ENCODE assay signal across 8 cellular contexts in genomic region chr11:63536669-63537292, GRCh38. TPM values are rescaled to one million over a fixed set of nuclear protein-coding genes. Genes with fewer than 3 reads are reported as not detected.
DNase-seq lines count a peak whose midpoint lies in the region; ATAC-seq and TF ChIP-seq lines count a peak whose summit lies in the region.

Gene PLAAT4, plus strand, starts transcription at chr11:63536808. Its CDS starts 61 bp downstream, at chr11:63536869.

- H3K27ac Mint-ChIP-seq in brain = peak within 1 kb of the TSS; percentile 71 to 98 (median 95)
- H3K27ac Mint-ChIP-seq in GM23338 = no peak within 1 kb of the TSS

- ATAC-seq in GM21447 (IDR thresholded peaks at IDR 0.05; ENCODE audit: unreplicated experiment) = no peak
- no peak; the same call in 2 of the 3 replicates for ATAC-seq in GM23338

- peaks cover 26% of the 10 kb centered on the region for H3K27me3 ChIP-seq in OCI-LY3 (ENCODE audit: low read depth, low read length)
- H3K27me3 ChIP-seq in skeletal muscle tissue (ENCODE audit: control insufficient read depth in 3 of 3, insufficient read depth in 3 of 3, low read length in 3 of 3) = no peaks in the 10 kb centered on the region
- H3K27me3 ChIP-seq in GM23338 (ENCODE audit: insufficient read depth) = no peaks in the 10 kb centered on the region

- peak within 1 kb of the TSS; percentile 49 for H3K4me3 ChIP-seq in OCI-LY3 (ENCODE audit: low read length)
- peak within 1 kb of the TSS; percentile 71 to 82 (median 78) for H3K4me3 ChIP-seq in skeletal muscle tissue (ENCODE audit: low read length in 3 of 3)
- H3K4me3 ChIP-seq in GM23338 = no peak within 1 kb of the TSS

- H3K4me3 Mint-ChIP-seq in brain = peak within 1 kb of the TSS in 4 of 5 experiments; percentile 51 to 82 (median 72)
- no peak within 1 kb of the TSS for H3K4me3 Mint-ChIP-seq in GM23338

- peak within 1 kb of the TSS; percentile 12; the same call in 1 of the 2 replicates for H3K9ac ChIP-seq in OCI-LY3 (ENCODE audit: low read length)
- peak within 1 kb of the TSS; percentile 69 to 81 (median 80) for H3K9ac ChIP-seq in skeletal muscle tissue (ENCODE audit: low read depth in 1 of 3, low read length in 3 of 3)

- H3K79me2 ChIP-seq in OCI-LY3 (ENCODE audit: low read length) = no peaks in the 10 kb centered on the region
- no peaks in the 10 kb centered on the region for H3K79me2 ChIP-seq in GM23338 (replicated peaks; ENCODE audit: insufficient read depth)

- peaks cover 41% of the 10 kb centered on the region for H3K4me1 Mint-ChIP-seq in brain
- H3K4me1 Mint-ChIP-seq in GM23338 = peaks cover 26% of the 10 kb centered on the region

- no peak for TF ChIP-seq CTCF in OCI-LY3 (IDR thresholded peaks at IDR 0.05; ENCODE audit: low read depth, low read length)
- TF ChIP-seq CTCF in brain (conservative IDR thresholded peaks at IDR 0.05) = no peak
- no peak for TF ChIP-seq CTCF in GM23338 (conservative IDR thresholded peaks at IDR 0.05; ENCODE audit: low read depth in 2 of 2)

- H3K4me2 ChIP-seq in OCI-LY3 (ENCODE audit: low read length) = peak within 1 kb of the TSS; percentile 77
- H3K4me2 ChIP-seq in GM23338 = no peak within 1 kb of the TSS

- H3K36me3 Mint-ChIP-seq in brain (no peaks in the 10 kb centered on the region), GM23338 (ENCODE audit: low read depth) (no peaks in the 10 kb centered on the region; the same call in 1 of the 3 replicates)

- H3K9me3 Mint-ChIP-seq in brain (peaks cover 0 to 6% (median 0%) of the 10 kb centered on the region in 5 experiments), GM23338 (0 out of 3 replicates have a peak, but pooled peaks cover 4% of the 10 kb centered on the region)

- peak; percentile 16 for DNase-seq in stimulated activated CD4-positive, alpha-beta T cell treated with anti-CD3 and anti-CD28 coated beads, Interleukin-4, amount 100 ng/mL, for 1 hour
- no peak for DNase-seq in stimulated activated CD4-positive, alpha-beta T cell treated with anti-CD3 and anti-CD28 coated beads, Interleukin-1b, Interleukin-23, amount 100 ng/mL, for 48 hours
- peak; percentile 72 for DNase-seq in inferior parietal cortex (ENCODE audit: extremely low spot score)
- DNase-seq in GM23338 (ENCODE audit: low spot score) = no peak

- H3K9me3 ChIP-seq in OCI-LY3 (ENCODE audit: insufficient read depth, low read length) (no peaks in the 10 kb centered on the region), skeletal muscle tissue (ENCODE audit: control insufficient read depth in 3 of 3, low read length in 3 of 3) (no peaks in the 10 kb centered on the region)

- H3K4me1 ChIP-seq in OCI-LY3 (ENCODE audit: low read length) (peaks cover 18% of the 10 kb centered on the region), skeletal muscle tissue (ENCODE audit: control insufficient read depth in 3 of 3, insufficient read depth in 3 of 3, low read length in 3 of 3) (peaks cover 18 to 28% (median 24%) of the 10 kb centered on the region in 3 donors), GM23338 (ENCODE audit: insufficient read depth) (peaks cover 14% of the 10 kb centered on the region)

- H2AFZ ChIP-seq in OCI-LY3 (ENCODE audit: low read depth, low read length) = peak within 1 kb of the TSS; percentile 82
- H2AFZ ChIP-seq in GM23338 = no peak within 1 kb of the TSS

- 0 out of 2 replicates have a peak, but pooled peaks cover 8% of the 10 kb centered on the region for H3F3A ChIP-seq in GM23338 (replicated peaks; ENCODE audit: low read depth)

- peaks cover 9% of the 10 kb centered on the region; the same call in 1 of the 2 replicates for H3K9me2 ChIP-seq in GM23338 (ENCODE audit: insufficient read depth)

- H3K27ac ChIP-seq in OCI-LY3 (ENCODE audit: low read length) (no peak within 1 kb of the TSS), skeletal muscle tissue (ENCODE audit: low read depth, low read length) (peak within 1 kb of the TSS; percentile 88), GM23338 (ENCODE audit: low read depth) (no peak within 1 kb of the TSS)

- H3K36me3 ChIP-seq in OCI-LY3 (replicated peaks; ENCODE audit: low read depth, low read length) (no peaks in the 10 kb centered on the region), skeletal muscle tissue (ENCODE audit: control insufficient read depth in 3 of 3, insufficient read depth in 3 of 3, low read length in 3 of 3) (no peaks in the 10 kb centered on the region), GM23338 (ENCODE audit: insufficient read depth) (no peaks in the 10 kb centered on the region)

- H3K27me3 Mint-ChIP-seq in brain (no peaks in the 10 kb centered on the region), GM23338 (ENCODE audit: insufficient read depth, low read depth, poor library complexity) (peaks cover 10% of the 10 kb centered on the region)

- H4K20me1 ChIP-seq in OCI-LY3 (ENCODE audit: insufficient read depth, low read length) (no peaks in the 10 kb centered on the region), GM23338 (replicated peaks; ENCODE audit: insufficient read depth) (no peaks in the 10 kb centered on the region)

TF ChIP-seq in GM23338, 12 proteins besides CTCF, POLR2A, EP300 and RAD21:
- TF ChIP-seq JUNB (IDR thresholded peaks at IDR 0.05; ENCODE audit: unreplicated experiment) = no peak
- TF ChIP-seq REST (IDR thresholded peaks at IDR 0.05; ENCODE audit: unreplicated experiment) = no peak
- TF ChIP-seq EZH2phosphoT487 (IDR thresholded peaks at IDR 0.05; ENCODE audit: unreplicated experiment) = no peak
- TF ChIP-seq ETS1 (IDR thresholded peaks at IDR 0.05) = no peak
- no peak for TF ChIP-seq ZNF114 (CRISPR knock-in tag; IDR thresholded peaks at IDR 0.05)

RNA-seq across cellular contexts. Expression of gene PLAAT4, which starts in this region (rescaled TPM):
- polyA plus RNA-seq in brain (ENCODE audit: insufficient read depth, low read depth, low replicate concordance) (32.4 TPM), GM23338 (2016; fragmentation: Nextera tagmentation; extraction: Ambion mirVana) (4.6 and 5.0 TPM in 2 replicates)
- 6.3 TPM for total RNA-seq in skeletal muscle tissue
- total RNA-seq in GM23338 (2014; rRNA removed; shearing (Covaris generic)) = 0.69 and 3.3 TPM in 2 replicates

Comparison
In these comparisons a context has a peak if more than half of its experiments do, and no peak if none do; other contexts are left out.
1. DNase-seq: peak in stimulated activated CD4-positive, alpha-beta T cell treated with anti-CD3 and anti-CD28 coated beads, Interleukin-4, amount 100 ng/mL, for 1 hour (single experiment) and inferior parietal cortex (single experiment); none in stimulated activated CD4-positive, alpha-beta T cell treated with anti-CD3 and anti-CD28 coated beads, Interleukin-1b, Interleukin-23, amount 100 ng/mL, for 48 hours (single experiment) and GM23338 (single experiment).